ENCODE assay signal across 1 cellular context in the genomic region with DNA sequence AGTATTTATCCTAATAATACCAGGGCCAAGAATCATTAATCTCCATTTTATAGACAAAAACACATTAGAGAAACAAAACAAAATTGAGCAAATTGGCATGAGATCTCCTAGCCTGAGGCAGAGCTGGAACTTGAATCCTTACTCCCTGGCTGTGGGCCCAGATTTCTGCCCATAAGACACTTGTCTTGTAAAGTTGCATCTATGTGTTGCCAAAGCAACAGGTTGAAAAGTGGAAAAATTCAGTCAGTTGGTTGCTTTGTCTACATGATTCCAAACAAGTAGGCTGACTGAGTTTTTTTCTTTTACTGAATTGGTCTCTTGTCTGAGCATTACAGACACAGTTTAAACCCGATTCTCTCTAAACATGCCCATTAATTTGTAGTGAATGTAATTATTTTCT.
TF ChIP-seq lines count a peak whose summit lies in the region.

No MANE protein-coding gene starts in this region.

TF ChIP-seq in H1, 55 proteins besides CTCF, POLR2A, EP300 and RAD21:
- TF ChIP-seq GTF2F1 (IDR thresholded peaks at IDR 0.05; ENCODE audit: borderline replicate concordance, low read depth, low read length) (no peak), BRCA1 (IDR thresholded peaks at IDR 0.05; ENCODE audit: low read depth, low read length) (no peak), NANOG (IDR thresholded peaks at IDR 0.05; ENCODE audit: insufficient read depth, low read depth, low read length, poor library complexity, severe bottlenecking) (no peak), RFX5 (IDR thresholded peaks at IDR 0.05; ENCODE audit: borderline replicate concordance, low read depth, low read length) (no peak), TCF12 (IDR thresholded peaks at IDR 0.05; ENCODE audit: low read depth, low read length) (no peak), ZNF274 (IDR thresholded peaks at IDR 0.05; ENCODE audit: borderline replicate concordance, extremely low read depth, low read length) (no peak), KDM4A (IDR thresholded peaks at IDR 0.05; ENCODE audit: low read depth, low read length, severe bottlenecking) (no peak), TAF1 (IDR thresholded peaks at IDR 0.05; ENCODE audit: low read depth, low read length) (no peak), FOSL1 (IDR thresholded peaks at IDR 0.05; ENCODE audit: insufficient read depth, low read depth, low read length) (no peak), CHD2 (IDR thresholded peaks at IDR 0.05; ENCODE audit: low read length) (no peak), SAP30 (IDR thresholded peaks at IDR 0.05; ENCODE audit: insufficient read depth, insufficient replicate concordance, low read length) (no peak), HDAC6 (IDR thresholded peaks at IDR 0.05; ENCODE audit: low read depth, low read length) (no peak), BCL11A (IDR thresholded peaks at IDR 0.05; ENCODE audit: low read depth in 2 of 2, low read length in 2 of 2) (no peak), HDAC2 (IDR thresholded peaks at IDR 0.05; ENCODE audit: borderline replicate concordance in 1 of 2, low read depth in 2 of 2, low read length in 2 of 2) (no peak), SP4 (IDR thresholded peaks at IDR 0.05; ENCODE audit: low read length) (no peak), POLR2AphosphoS5 (IDR thresholded peaks at IDR 0.05; ENCODE audit: low read depth, low read length) (no peak)
- TF ChIP-seq, protein P1, sequence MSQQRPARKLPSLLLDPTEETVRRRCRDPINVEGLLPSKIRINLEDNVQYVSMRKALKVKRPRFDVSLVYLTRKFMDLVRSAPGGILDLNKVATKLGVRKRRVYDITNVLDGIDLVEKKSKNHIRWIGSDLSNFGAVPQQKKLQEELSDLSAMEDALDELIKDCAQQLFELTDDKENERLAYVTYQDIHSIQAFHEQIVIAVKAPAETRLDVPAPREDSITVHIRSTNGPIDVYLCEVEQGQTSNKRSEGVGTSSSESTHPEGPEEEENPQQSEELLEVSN (IDR thresholded peaks at IDR 0.05), result no peak
TF ChIP-seq in H1: peak in this region for 0.
